ENCODE assay signal across 1 cellular context in genomic region chr11:70543611-70544010, GRCh38.
TF ChIP-seq lines count a peak whose summit lies in the region.

No MANE protein-coding gene starts in this region.

TF ChIP-seq in HepG2, 621 proteins besides CTCF, POLR2A, EP300 and RAD21 (continued from another document):
- TF ChIP-seq PRDM15 (CRISPR knock-in tag; IDR thresholded peaks at IDR 0.05) = no peak
